Comparison of ENCODE assay signal across 8 cellular contexts in the genomic region with DNA sequence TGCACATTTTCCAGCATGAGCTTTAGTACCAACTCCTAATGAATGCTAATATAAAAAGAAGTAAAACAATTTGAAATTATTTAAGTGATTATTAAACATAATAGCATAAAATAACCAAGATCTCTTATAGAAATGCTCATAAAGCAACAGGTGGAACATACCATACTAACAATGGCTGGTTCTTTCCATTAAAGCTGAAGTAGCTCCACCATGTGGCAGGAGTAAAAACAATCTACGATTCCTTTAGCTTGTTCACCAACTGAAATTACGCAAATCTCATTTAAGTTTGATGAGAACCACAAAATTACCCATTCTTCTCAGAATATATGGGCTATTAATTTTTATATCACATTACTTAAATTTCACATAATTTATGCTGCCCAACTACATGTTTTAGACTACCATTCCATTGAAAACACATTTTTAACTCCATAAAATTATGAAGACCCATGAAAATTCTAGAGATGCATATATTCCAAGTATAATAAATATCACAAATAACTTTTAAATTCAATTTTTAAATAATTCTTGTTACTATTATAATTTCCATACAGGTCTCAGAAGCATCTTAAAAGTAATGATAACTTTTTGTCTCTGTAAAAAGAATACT.
DNase-seq lines count a peak whose midpoint lies in the region; ATAC-seq and TF ChIP-seq lines count a peak whose summit lies in the region.

No MANE protein-coding gene starts in this region.

- H3K27ac Mint-ChIP-seq in type B pancreatic cell: no peak overlapping the region

- no peak for ATAC-seq in GM21529 (IDR thresholded peaks at IDR 0.05; ENCODE audit: unreplicated experiment)
- no peak for ATAC-seq in GM19351 (IDR thresholded peaks at IDR 0.05; ENCODE audit: unreplicated experiment)

- H3K4me3 Mint-ChIP-seq in type B pancreatic cell: no peak overlapping the region

- CTCF ChIA-PET in GM10248 (lab: Yijun Ruan, JAX): interaction anchor here (0.8 to 7.3 kb wide), 27 partner anchors 10 to 375 kb away, joined by 3 to 135 read pairs (median 4); no protein-coding TSS in a partner anchor

- no peaks in the 10 kb centered on the region for H3K36me3 Mint-ChIP-seq in type B pancreatic cell

- peak; percentile 60 for TF ChIP-seq CTCF in GM10248 (IDR thresholded peaks at IDR 0.05; ENCODE audit: control extremely low read depth, extremely low read depth, low read depth, missing control alignments)
- peak; percentile 87 for TF ChIP-seq CTCF in type B pancreatic cell (conservative IDR thresholded peaks at IDR 0.05)

- no peaks in the 10 kb centered on the region for H3K9me3 Mint-ChIP-seq in type B pancreatic cell

- peaks cover 11% of the 10 kb centered on the region for H3K27me3 Mint-ChIP-seq in type B pancreatic cell

- no peaks in the 10 kb centered on the region for H3K4me1 Mint-ChIP-seq in type B pancreatic cell (ENCODE audit: unreplicated experiment)

- peak; percentile 24 for DNase-seq in GM10248 (ENCODE audit: extremely low spot score)
- peak; percentile 58 for DNase-seq in M059J (ENCODE audit: low read depth)
- DNase-seq in SW480 (ENCODE audit: low spot score): peak; percentile 68
- peak; percentile 32 for DNase-seq in iPS-NIHi11 (ENCODE audit: low spot score)
- DNase-seq in type B pancreatic cell (ENCODE audit: extremely low spot score, unreplicated experiment): no peak
- DNase-seq in stimulated activated CD8-positive, alpha-beta memory T cell treated with anti-CD3 and anti-CD28 coated beads, Interleukin-4, amount 100 ng/mL, for 48 hours: no peak

- POLR2A ChIA-PET in GM10248 (lab: Yijun Ruan, JAX): interaction anchor here (1.2 kb wide), 1 partner anchor 9 kb away, joined by 3 read pairs; no protein-coding TSS in a partner anchor

Comparison
In these comparisons a context has a peak if more than half of its experiments do, and no peak if none do; other contexts are left out.
1. DNase-seq: peak in GM10248 (single experiment), M059J (single experiment), SW480 (single experiment) and iPS-NIHi11 (single experiment); none in type B pancreatic cell (single experiment) and stimulated activated CD8-positive, alpha-beta memory T cell treated with anti-CD3 and anti-CD28 coated beads, Interleukin-4, amount 100 ng/mL, for 48 hours (single experiment).